Comparison of ENCODE assay signal across 1 cellular context in the genomic region with DNA sequence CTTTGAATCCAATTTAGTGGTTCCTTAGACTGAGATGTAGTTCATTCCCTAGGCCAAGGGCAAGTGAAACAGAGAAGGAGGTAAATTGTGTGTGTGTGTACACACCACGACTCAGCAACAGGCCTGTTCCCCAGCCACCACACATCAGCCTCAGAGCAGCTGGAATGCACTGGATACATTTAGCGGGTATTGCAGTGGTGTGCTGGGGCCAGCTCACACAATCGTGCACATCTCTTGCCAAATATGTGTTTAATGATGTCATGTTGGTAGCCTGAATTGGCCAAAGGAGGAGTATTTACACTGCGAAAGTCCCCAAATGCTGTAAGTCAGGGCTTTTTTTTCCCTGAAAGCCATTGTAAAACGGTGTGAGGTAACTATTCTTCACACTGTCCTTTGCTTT.
TF ChIP-seq lines count a peak whose summit lies in the region.

No MANE protein-coding gene starts in this region.

TF ChIP-seq in HepG2, 621 proteins besides CTCF, POLR2A, EP300 and RAD21 (continued from another document and continues in another):
- no peak for TF ChIP-seq ZNF225 (CRISPR knock-in tag; IDR thresholded peaks at IDR 0.05)
- peak; percentile 44 for TF ChIP-seq ATF7 (IDR thresholded peaks at IDR 0.05)
- no peak for TF ChIP-seq ATF7 (CRISPR knock-in tag; IDR thresholded peaks at IDR 0.05)
- TF ChIP-seq, protein P1, sequence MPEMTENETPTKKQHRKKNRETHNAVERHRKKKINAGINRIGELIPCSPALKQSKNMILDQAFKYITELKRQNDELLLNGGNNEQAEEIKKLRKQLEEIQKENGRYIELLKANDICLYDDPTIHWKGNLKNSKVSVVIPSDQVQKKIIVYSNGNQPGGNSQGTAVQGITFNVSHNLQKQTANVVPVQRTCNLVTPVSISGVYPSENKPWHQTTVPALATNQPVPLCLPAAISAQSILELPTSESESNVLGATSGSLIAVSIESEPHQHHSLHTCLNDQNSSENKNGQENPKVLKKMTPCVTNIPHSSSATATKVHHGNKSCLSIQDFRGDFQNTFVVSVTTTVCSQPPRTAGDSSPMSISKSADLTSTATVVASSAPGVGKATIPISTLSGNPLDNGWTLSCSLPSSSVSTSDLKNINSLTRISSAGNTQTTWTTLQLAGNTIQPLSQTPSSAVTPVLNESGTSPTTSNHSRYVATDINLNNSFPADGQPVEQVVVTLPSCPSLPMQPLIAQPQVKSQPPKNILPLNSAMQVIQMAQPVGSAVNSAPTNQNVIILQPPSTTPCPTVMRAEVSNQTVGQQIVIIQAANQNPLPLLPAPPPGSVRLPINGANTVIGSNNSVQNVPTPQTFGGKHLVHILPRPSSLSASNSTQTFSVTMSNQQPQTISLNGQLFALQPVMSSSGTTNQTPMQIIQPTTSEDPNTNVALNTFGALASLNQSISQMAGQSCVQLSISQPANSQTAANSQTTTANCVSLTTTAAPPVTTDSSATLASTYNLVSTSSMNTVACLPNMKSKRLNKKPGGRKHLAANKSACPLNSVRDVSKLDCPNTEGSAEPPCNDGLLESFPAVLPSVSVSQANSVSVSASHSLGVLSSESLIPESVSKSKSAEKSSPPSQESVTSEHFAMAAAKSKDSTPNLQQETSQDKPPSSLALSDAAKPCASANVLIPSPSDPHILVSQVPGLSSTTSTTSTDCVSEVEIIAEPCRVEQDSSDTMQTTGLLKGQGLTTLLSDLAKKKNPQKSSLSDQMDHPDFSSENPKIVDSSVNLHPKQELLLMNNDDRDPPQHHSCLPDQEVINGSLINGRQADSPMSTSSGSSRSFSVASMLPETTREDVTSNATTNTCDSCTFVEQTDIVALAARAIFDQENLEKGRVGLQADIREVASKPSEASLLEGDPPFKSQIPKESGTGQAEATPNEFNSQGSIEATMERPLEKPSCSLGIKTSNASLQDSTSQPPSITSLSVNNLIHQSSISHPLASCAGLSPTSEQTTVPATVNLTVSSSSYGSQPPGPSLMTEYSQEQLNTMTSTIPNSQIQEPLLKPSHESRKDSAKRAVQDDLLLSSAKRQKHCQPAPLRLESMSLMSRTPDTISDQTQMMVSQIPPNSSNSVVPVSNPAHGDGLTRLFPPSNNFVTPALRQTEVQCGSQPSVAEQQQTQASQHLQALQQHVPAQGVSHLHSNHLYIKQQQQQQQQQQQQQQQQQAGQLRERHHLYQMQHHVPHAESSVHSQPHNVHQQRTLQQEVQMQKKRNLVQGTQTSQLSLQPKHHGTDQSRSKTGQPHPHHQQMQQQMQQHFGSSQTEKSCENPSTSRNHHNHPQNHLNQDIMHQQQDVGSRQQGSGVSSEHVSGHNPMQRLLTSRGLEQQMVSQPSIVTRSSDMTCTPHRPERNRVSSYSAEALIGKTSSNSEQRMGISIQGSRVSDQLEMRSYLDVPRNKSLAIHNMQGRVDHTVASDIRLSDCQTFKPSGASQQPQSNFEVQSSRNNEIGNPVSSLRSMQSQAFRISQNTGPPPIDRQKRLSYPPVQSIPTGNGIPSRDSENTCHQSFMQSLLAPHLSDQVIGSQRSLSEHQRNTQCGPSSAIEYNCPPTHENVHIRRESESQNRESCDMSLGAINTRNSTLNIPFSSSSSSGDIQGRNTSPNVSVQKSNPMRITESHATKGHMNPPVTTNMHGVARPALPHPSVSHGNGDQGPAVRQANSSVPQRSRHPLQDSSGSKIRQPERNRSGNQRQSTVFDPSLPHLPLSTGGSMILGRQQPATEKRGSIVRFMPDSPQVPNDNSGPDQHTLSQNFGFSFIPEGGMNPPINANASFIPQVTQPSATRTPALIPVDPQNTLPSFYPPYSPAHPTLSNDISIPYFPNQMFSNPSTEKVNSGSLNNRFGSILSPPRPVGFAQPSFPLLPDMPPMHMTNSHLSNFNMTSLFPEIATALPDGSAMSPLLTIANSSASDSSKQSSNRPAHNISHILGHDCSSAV (CRISPR knock-in tag; IDR thresholded peaks at IDR 0.05; ENCODE audit: borderline replicate concordance) = no peak
- no peak for TF ChIP-seq HOXA3 (CRISPR knock-in tag; IDR thresholded peaks at IDR 0.05)
- peak; percentile 77 for TF ChIP-seq ZBTB21 (CRISPR knock-in tag; IDR thresholded peaks at IDR 0.05)
- no peak for TF ChIP-seq ZNF234 (CRISPR knock-in tag; conservative IDR thresholded peaks at IDR 0.05)
- no peak for TF ChIP-seq ZNF44 (CRISPR knock-in tag; IDR thresholded peaks at IDR 0.05)
- TF ChIP-seq MXI1 (IDR thresholded peaks at IDR 0.05; ENCODE audit: borderline replicate concordance, low read depth, low read length) = no peak
- no peak for TF ChIP-seq KLF15 (CRISPR knock-in tag; IDR thresholded peaks at IDR 0.05; ENCODE audit: borderline replicate concordance)
- peak; percentile 31; the same call in 1 of the 2 replicates for TF ChIP-seq RXRA (CRISPR knock-in tag; IDR thresholded peaks at IDR 0.05)
- TF ChIP-seq SAP130 (CRISPR knock-in tag; IDR thresholded peaks at IDR 0.05; ENCODE audit: low read depth) = peak; percentile 27; the same call in 1 of the 2 replicates
- peak in 1 of 2 experiments; percentile 13; a peak in 1 of 4 replicates for TF ChIP-seq ATF4 (CRISPR knock-in tag; IDR thresholded peaks at IDR 0.05)
- TF ChIP-seq SNAI1 (CRISPR knock-in tag; IDR thresholded peaks at IDR 0.05; ENCODE audit: borderline replicate concordance) = no peak
- no peak for TF ChIP-seq ZSCAN9 (CRISPR knock-in tag; IDR thresholded peaks at IDR 0.05; ENCODE audit: borderline replicate concordance)
- peak; percentile 49 for TF ChIP-seq CEBPG (CRISPR knock-in tag; IDR thresholded peaks at IDR 0.05)
- no peak for TF ChIP-seq NFRKB (IDR thresholded peaks at IDR 0.05)
- TF ChIP-seq TEAD3 (CRISPR knock-in tag; optimal IDR thresholded peaks at IDR 0.05; ENCODE audit: borderline replicate concordance) = peak; percentile 71
- no peak for TF ChIP-seq ETV5 (CRISPR knock-in tag; IDR thresholded peaks at IDR 0.05; ENCODE audit: borderline replicate concordance)
- peak; percentile 54; the same call in 1 of the 2 replicates for TF ChIP-seq ZBTB3 (CRISPR knock-in tag; IDR thresholded peaks at IDR 0.05; ENCODE audit: borderline replicate concordance, low read depth)
- peak; percentile 11; the same call in 1 of the 2 replicates for TF ChIP-seq RARA (CRISPR knock-in tag; IDR thresholded peaks at IDR 0.05)
- TF ChIP-seq, protein P2, sequence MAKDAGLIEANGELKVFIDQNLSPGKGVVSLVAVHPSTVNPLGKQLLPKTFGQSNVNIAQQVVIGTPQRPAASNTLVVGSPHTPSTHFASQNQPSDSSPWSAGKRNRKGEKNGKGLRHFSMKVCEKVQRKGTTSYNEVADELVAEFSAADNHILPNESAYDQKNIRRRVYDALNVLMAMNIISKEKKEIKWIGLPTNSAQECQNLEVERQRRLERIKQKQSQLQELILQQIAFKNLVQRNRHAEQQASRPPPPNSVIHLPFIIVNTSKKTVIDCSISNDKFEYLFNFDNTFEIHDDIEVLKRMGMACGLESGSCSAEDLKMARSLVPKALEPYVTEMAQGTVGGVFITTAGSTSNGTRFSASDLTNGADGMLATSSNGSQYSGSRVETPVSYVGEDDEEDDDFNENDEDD (CRISPR knock-in tag; IDR thresholded peaks at IDR 0.05; ENCODE audit: borderline replicate concordance) = no peak
- TF ChIP-seq TRIM22 (IDR thresholded peaks at IDR 0.05) = no peak
- TF ChIP-seq GTF2F1 (IDR thresholded peaks at IDR 0.05; ENCODE audit: low read length) = no peak
- TF ChIP-seq BHLHE40 (IDR thresholded peaks at IDR 0.05; ENCODE audit: low read length) = 0 out of 2 replicates have a peak, but pooled peaks have one; percentile 17
- peak; percentile 84; the same call in 1 of the 2 replicates for TF ChIP-seq ZBTB4 (CRISPR knock-in tag; IDR thresholded peaks at IDR 0.05; ENCODE audit: borderline replicate concordance)
- peak; percentile 72 for TF ChIP-seq FOSL2 (CRISPR knock-in tag; IDR thresholded peaks at IDR 0.05)
- TF ChIP-seq FOXK1 (CRISPR knock-in tag; IDR thresholded peaks at IDR 0.05; ENCODE audit: borderline replicate concordance, low read depth) = no peak
- TF ChIP-seq SNRNP70 (IDR thresholded peaks at IDR 0.05; ENCODE audit: low read depth, low read length) = no peak
- no peak for TF ChIP-seq ZNF142 (CRISPR knock-in tag; IDR thresholded peaks at IDR 0.05)
- TF ChIP-seq NCOA1 (CRISPR knock-in tag; IDR thresholded peaks at IDR 0.05) = no peak
- TF ChIP-seq FOXA3 (CRISPR knock-in tag; IDR thresholded peaks at IDR 0.05) = no peak; the same call in 1 of the 2 replicates
- 0 out of 2 replicates have a peak, but pooled peaks have one; percentile 63 for TF ChIP-seq JUN (CRISPR knock-in tag; IDR thresholded peaks at IDR 0.05)
- no peak for TF ChIP-seq ZBTB2 (CRISPR knock-in tag; IDR thresholded peaks at IDR 0.05; ENCODE audit: low read depth)
